In genomic region chr13:90910240-90910639, GRCh38 we compare ENCODE assay signal across 34 cellular contexts.
"Had no signal": no experiment of that assay in that cellular context is flagged by ENCODE, and none has a peak within 500 bp of the region (broad histone marks: within the 10 kb centered on the region; RNA-seq: fewer than 3 reads in every experiment).

No MANE protein-coding gene starts in this region.

- H3K4me3 ChIP-seq: MG63 had no signal

- H3K36me3 ChIP-seq: MG63 had no signal

- H3K27me3 ChIP-seq: MG63 had no signal

- DNase-seq: Karpas-422, Kasumi-1, MG63, MM.1S, MV-4-11, NCI-H1048, NCI-H1092, NCI-H1092 treated with DMSO at 0.1 percent for 48 hours, NCI-H1105, NCI-H1105 treated with DMSO at 0.1 percent for 48 hours, NCI-H1417, NCI-H1417 treated with DMSO at 0.1 percent for 48 hours, NCI-H1436, NCI-H1436 treated with DMSO at 0.1 percent for 48 hours, NCI-H146, NCI-H1694, NCI-H1694 treated with DMSO at 0.1 percent for 48 hours, NCI-H187, NCI-H187 treated with DMSO at 0.1 percent for 48 hours, NCI-H1930, NCI-H2029, NCI-H2029 treated with DMSO at 0.1 percent for 48 hours, NCI-H2081, NCI-H2081 treated with DMSO at 0.1 percent for 48 hours, NCI-H2107, NCI-H2171, NCI-H2171 treated with DMSO at 0.1 percent for 48 hours, NCI-H2227 treated with DMSO at 0.1 percent for 48 hours, NCI-H226, NCI-H345, NCI-H446, NCI-H446 treated with DMSO at 0.1 percent for 48 hours, NCI-H510A, NCI-H510A treated with DMSO at 0.1 percent for 48 hours had no signal

- H3K9me3 ChIP-seq: MG63 had no signal
